Comparison of ENCODE assay signal across 8 cellular contexts in the genomic region with DNA sequence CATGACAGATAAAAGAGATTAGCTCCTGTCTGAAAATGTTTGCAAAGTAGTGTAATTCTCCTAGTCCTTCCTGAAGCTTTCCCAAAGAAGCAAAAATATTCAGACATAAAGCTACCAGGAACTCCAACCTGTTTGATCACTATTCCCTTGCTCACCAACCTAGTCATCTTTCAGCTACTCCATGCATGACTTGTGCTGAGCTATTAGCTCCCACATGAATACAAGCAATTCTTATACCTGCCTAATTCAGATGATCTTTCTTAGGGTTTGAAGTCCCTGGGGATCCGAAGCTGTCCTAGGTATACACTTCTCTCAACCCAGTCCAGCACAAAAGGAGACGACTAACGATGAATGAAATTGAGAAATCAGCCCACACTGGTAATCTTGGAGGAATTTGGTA. TPM values are rescaled to one million over a fixed set of nuclear protein-coding genes. Genes with fewer than 3 reads are reported as not detected.
A peak's percentile ranks its signal among the peaks of the same experiment; 100 is the strongest.
DNase-seq lines count a peak whose midpoint lies in the region; ATAC-seq and TF ChIP-seq lines count a peak whose summit lies in the region.

No MANE protein-coding gene starts in this region.

- H3K79me2 ChIP-seq in GM23248 (ENCODE audit: insufficient read depth) (0 out of 2 replicates have a peak, but pooled peaks cover 10% of the 10 kb centered on the region), PC-9 (ENCODE audit: low read depth) (peaks cover 16% of the 10 kb centered on the region), neural cell (replicated peaks; ENCODE audit: insufficient read depth, low read length) (no peaks in the 10 kb centered on the region)

- H3K9me3 ChIP-seq in GM23248 (ENCODE audit: low read depth) (no peaks in the 10 kb centered on the region), PC-9 (ENCODE audit: insufficient read depth, low read depth) (no peaks in the 10 kb centered on the region), neural cell (ENCODE audit: low read length) (no peaks in the 10 kb centered on the region)

- H3K9ac ChIP-seq in GM23248 = peak overlapping the region; percentile 93
- no peak overlapping the region for H3K9ac ChIP-seq in neural cell (ENCODE audit: low read length)

- peaks cover 17% of the 10 kb centered on the region for H3K4me1 Mint-ChIP-seq in endothelial cell (ENCODE audit: unreplicated experiment)

- TSS peak; percentile 91 for BruUV-seq in PC-9 (replicated peaks; lab: Mats Ljungman, UMichigan)

- peaks cover 8% of the 10 kb centered on the region for H3K27me3 Mint-ChIP-seq in endothelial cell (ENCODE audit: unreplicated experiment)

- TF ChIP-seq EP300 in neural cell (conservative IDR thresholded peaks at IDR 0.05; ENCODE audit: poor library complexity, severe bottlenecking) = no peak

- peak overlapping the region; percentile 99 for H3K27ac Mint-ChIP-seq in endothelial cell (ENCODE audit: unreplicated experiment)

- H3K9me2 ChIP-seq in GM23248 (ENCODE audit: insufficient read depth) = no peaks in the 10 kb centered on the region
- H3K9me2 ChIP-seq in PC-9 (ENCODE audit: insufficient read depth) = no peaks in the 10 kb centered on the region
- no peaks in the 10 kb centered on the region for H3K9me2 ChIP-seq in neural cell (ENCODE audit: insufficient read depth, low read length)

- H3K4me2 ChIP-seq in GM23248 (ENCODE audit: unreplicated experiment) (peak overlapping the region; percentile 93), PC-9 (peak overlapping the region; percentile 98), neural cell (ENCODE audit: low read length) (no peak overlapping the region)

- TF ChIP-seq CTCF in PC-9 (conservative IDR thresholded peaks at IDR 0.05) = no peak
- no peak for TF ChIP-seq CTCF in endothelial cell (IDR thresholded peaks at IDR 0.05; ENCODE audit: unreplicated experiment)
- TF ChIP-seq CTCF in neural cell (IDR thresholded peaks at IDR 0.05; ENCODE audit: poor library complexity, severe bottlenecking) = no peak

- H3K36me3 ChIP-seq in GM23248 (ENCODE audit: low read depth) (no peaks in the 10 kb centered on the region), PC-9 (ENCODE audit: low read depth) (no peaks in the 10 kb centered on the region), neural cell (ENCODE audit: insufficient read depth, low read length) (no peaks in the 10 kb centered on the region)

- peaks cover 16% of the 10 kb centered on the region for H3K4me1 ChIP-seq in GM23248 (ENCODE audit: insufficient read depth)
- peaks cover 32% of the 10 kb centered on the region for H3K4me1 ChIP-seq in PC-9 (replicated peaks; ENCODE audit: insufficient read depth)

- in situ Hi-C loops in GM23248 (cut with MboI) = no loop called here

- peak overlapping the region; percentile 91 for H3K27ac ChIP-seq in GM23248
- peak overlapping the region; percentile 89 for H3K27ac ChIP-seq in PC-9
- H3K27ac ChIP-seq in neural cell (ENCODE audit: low read length) = no peak overlapping the region

- H3K4me3 Mint-ChIP-seq in endothelial cell (ENCODE audit: unreplicated experiment) = peak overlapping the region; percentile 98

- H3K27me3 ChIP-seq in GM23248 (replicated peaks; ENCODE audit: insufficient read depth) = no peaks in the 10 kb centered on the region
- no peaks in the 10 kb centered on the region for H3K27me3 ChIP-seq in PC-9 (ENCODE audit: insufficient read depth, low read depth)
- no peaks in the 10 kb centered on the region for H3K27me3 ChIP-seq in neural cell (ENCODE audit: insufficient read depth, low read depth, low read length)

- DNase-seq in GM23248 (peak; percentile 51), PC-9 (peak; percentile 21 to 87), endothelial cell (ENCODE audit: low spot score) (no peak), HuH-7.5 (ENCODE audit: low spot score) (no peak)

- H3F3A ChIP-seq in GM23248 (ENCODE audit: insufficient read depth) (peaks cover 12% of the 10 kb centered on the region; the same call in 1 of the 2 replicates), PC-9 (ENCODE audit: insufficient read depth, low read depth) (peaks cover 46% of the 10 kb centered on the region), neural cell (ENCODE audit: insufficient read depth, low read length, poor library complexity, severe bottlenecking) (no peaks in the 10 kb centered on the region)

- no peaks in the 10 kb centered on the region for H4K20me1 ChIP-seq in GM23248 (ENCODE audit: insufficient read depth)
- no peaks in the 10 kb centered on the region for H4K20me1 ChIP-seq in PC-9 (ENCODE audit: insufficient read depth)
- no peaks in the 10 kb centered on the region for H4K20me1 ChIP-seq in neural cell (ENCODE audit: insufficient read depth)

- TF ChIP-seq RAD21 in neural cell (conservative IDR thresholded peaks at IDR 0.05) = no peak

- intact Hi-C loops in PC-9 (cut with micrococcal nuclease; ENCODE audit: unreplicated experiment) = loop anchor here (1.0 to 2.0 kb wide), 4 partner anchors 14 to 99 kb away; partner anchors contain the start of genes COQ6, FAM161B and ZNF410

- H2AFZ ChIP-seq in GM23248 (peak overlapping the region; percentile 95), PC-9 (peak overlapping the region; percentile 94), neural cell (ENCODE audit: low read depth, low read length) (no peak overlapping the region)

- CTCF ChIA-PET in PC-9 (lab: Charles Lee) = interaction anchor here (0.7 to 1.2 kb wide), 2 partner anchors 21 to 92 kb away, joined by 3 read pairs; no protein-coding TSS in a partner anchor

- no peaks in the 10 kb centered on the region for H3K9me3 Mint-ChIP-seq in endothelial cell (ENCODE audit: unreplicated experiment)

- no peaks in the 10 kb centered on the region for H3K36me3 Mint-ChIP-seq in endothelial cell (ENCODE audit: low read depth, unreplicated experiment)

- ATAC-seq in HG03045 (IDR thresholded peaks at IDR 0.05; ENCODE audit: unreplicated experiment) = no peak
- ATAC-seq in HG03521 (IDR thresholded peaks at IDR 0.05; ENCODE audit: unreplicated experiment) = no peak
- no peak for ATAC-seq in GM21528 (IDR thresholded peaks at IDR 0.05; ENCODE audit: low FRiP score, unreplicated experiment)

- POLR2A ChIA-PET in PC-9 (lab: Charles Lee; ENCODE audit: unreplicated experiment) = interaction anchor here (0.5 to 1.5 kb wide), 9 partner anchors 36 to 211 kb away, joined by 3 to 18 read pairs (median 12); partner anchors contain the start of gene ZNF410

- WGBS in GM23248 (ENCODE audit: low coverage in 1 of 2, low lambda C conversion rate in 2 of 2, missing lambda C conversion rate in 2 of 2), 2 experiments = 33 to 35% methylated on average over 3 of the region's 3 CpGs

- peak overlapping the region; percentile 82 for H3K4me3 ChIP-seq in GM23248
- peak overlapping the region; percentile 68 for H3K4me3 ChIP-seq in PC-9
- peak overlapping the region; percentile 70 for H3K4me3 ChIP-seq in neural cell (ENCODE audit: low read length)

TF ChIP-seq in neural cell, 6 proteins besides CTCF, POLR2A, EP300 and RAD21:
- TF ChIP-seq MXI1 (conservative IDR thresholded peaks at IDR 0.05; ENCODE audit: poor library complexity, severe bottlenecking) = no peak
- TF ChIP-seq TAF1 (IDR thresholded peaks at IDR 0.05; ENCODE audit: low read depth) = no peak
- TF ChIP-seq, protein P1, sequence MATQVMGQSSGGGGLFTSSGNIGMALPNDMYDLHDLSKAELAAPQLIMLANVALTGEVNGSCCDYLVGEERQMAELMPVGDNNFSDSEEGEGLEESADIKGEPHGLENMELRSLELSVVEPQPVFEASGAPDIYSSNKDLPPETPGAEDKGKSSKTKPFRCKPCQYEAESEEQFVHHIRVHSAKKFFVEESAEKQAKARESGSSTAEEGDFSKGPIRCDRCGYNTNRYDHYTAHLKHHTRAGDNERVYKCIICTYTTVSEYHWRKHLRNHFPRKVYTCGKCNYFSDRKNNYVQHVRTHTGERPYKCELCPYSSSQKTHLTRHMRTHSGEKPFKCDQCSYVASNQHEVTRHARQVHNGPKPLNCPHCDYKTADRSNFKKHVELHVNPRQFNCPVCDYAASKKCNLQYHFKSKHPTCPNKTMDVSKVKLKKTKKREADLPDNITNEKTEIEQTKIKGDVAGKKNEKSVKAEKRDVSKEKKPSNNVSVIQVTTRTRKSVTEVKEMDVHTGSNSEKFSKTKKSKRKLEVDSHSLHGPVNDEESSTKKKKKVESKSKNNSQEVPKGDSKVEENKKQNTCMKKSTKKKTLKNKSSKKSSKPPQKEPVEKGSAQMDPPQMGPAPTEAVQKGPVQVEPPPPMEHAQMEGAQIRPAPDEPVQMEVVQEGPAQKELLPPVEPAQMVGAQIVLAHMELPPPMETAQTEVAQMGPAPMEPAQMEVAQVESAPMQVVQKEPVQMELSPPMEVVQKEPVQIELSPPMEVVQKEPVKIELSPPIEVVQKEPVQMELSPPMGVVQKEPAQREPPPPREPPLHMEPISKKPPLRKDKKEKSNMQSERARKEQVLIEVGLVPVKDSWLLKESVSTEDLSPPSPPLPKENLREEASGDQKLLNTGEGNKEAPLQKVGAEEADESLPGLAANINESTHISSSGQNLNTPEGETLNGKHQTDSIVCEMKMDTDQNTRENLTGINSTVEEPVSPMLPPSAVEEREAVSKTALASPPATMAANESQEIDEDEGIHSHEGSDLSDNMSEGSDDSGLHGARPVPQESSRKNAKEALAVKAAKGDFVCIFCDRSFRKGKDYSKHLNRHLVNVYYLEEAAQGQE (IDR thresholded peaks at IDR 0.05; ENCODE audit: borderline replicate concordance) = no peak
- TF ChIP-seq POLR2AphosphoS5 (IDR thresholded peaks at IDR 0.05) = no peak
- no peak for TF ChIP-seq EZH2 (IDR thresholded peaks at IDR 0.05; ENCODE audit: borderline replicate concordance, insufficient read depth, low read length, poor library complexity, severe bottlenecking)
- TF ChIP-seq SMC3 (conservative IDR thresholded peaks at IDR 0.05; ENCODE audit: poor library complexity) = no peak

RNA-seq across cellular contexts. Expression of gene PTGR2, which starts 0.7 kb away (rescaled TPM):
- total RNA-seq in GM23248 (2014; rRNA removed; shearing (Covaris generic)) = 7.2 and 7.5 TPM in 2 replicates
- polyA plus RNA-seq in GM23248 (2016; fragmentation: Nextera tagmentation; extraction: Ambion mirVana) (9.0 and 9.4 TPM in 2 replicates), neural cell (7.2 and 8.4 TPM in 2 replicates)
- total RNA-seq in PC-9 (2021) (19.5 and 21.8 TPM in 2 replicates), endothelial cell (ENCODE audit: unreplicated experiment) (3.6 TPM)
- 6.1 and 7.5 TPM in 2 replicates for polyA minus RNA-seq in neural cell

RNA-seq across cellular contexts. Expression of gene ZNF410, which starts 35.7 kb away (rescaled TPM):
- total RNA-seq in GM23248 (2014; rRNA removed; shearing (Covaris generic)) = 64.6 and 70.1 TPM in 2 replicates
- polyA plus RNA-seq in GM23248 (2016; fragmentation: Nextera tagmentation; extraction: Ambion mirVana) = 54.1 and 59.0 TPM in 2 replicates
- 38.6 and 40.2 TPM in 2 replicates for total RNA-seq in PC-9 (2021)
- total RNA-seq in endothelial cell (ENCODE audit: unreplicated experiment) = 39.0 TPM
- polyA plus RNA-seq in neural cell = 63.5 and 73.7 TPM in 2 replicates
- polyA minus RNA-seq in neural cell = 92.5 and 100 TPM in 2 replicates

Comparison
In these comparisons a context has a peak if more than half of its experiments do, and no peak if none do; other contexts are left out.
1. DNase-seq: peak in GM23248 (single experiment) and PC-9 (2 of 2); none in endothelial cell (single experiment) and HuH-7.5 (single experiment).
2. Peak in every context shown above with its lines, with median percentiles within 50 percentile points of each other: H3K4me3 ChIP-seq.